Comparison of ENCODE assay signal across 19 cellular contexts in genomic region chr4:7049739-7050138, GRCh38. TPM values are rescaled to one million over a fixed set of nuclear protein-coding genes. Genes with fewer than 3 reads are reported as not detected.
A peak's percentile ranks its signal among the peaks of the same experiment; 100 is the strongest.
DNase-seq lines count a peak whose midpoint lies in the region; ATAC-seq, FAIRE-seq and TF ChIP-seq lines count a peak whose summit lies in the region.
"Had no signal": no experiment of that assay in that cellular context is flagged by ENCODE, and none has a peak within 500 bp of the region (broad histone marks: within the 10 kb centered on the region; RNA-seq: fewer than 3 reads in every experiment).

No MANE protein-coding gene starts in this region.

- peak; percentile 3 to 39 (median 36) for ATAC-seq in right lobe of liver
- no peak for ATAC-seq in GM21737 (IDR thresholded peaks at IDR 0.05; ENCODE audit: unreplicated experiment)
- ATAC-seq: GM12878 had no signal

- H3K4me3 Mint-ChIP-seq in astrocyte (ENCODE audit: unreplicated experiment) = peak overlapping the region; percentile 45

- peaks cover 25% of the 10 kb centered on the region for H3K4me1 Mint-ChIP-seq in astrocyte (ENCODE audit: low read depth, unreplicated experiment)

- H4K20me1 ChIP-seq in BLaER1 treated with 17β-estradiol and CSF1 and Interleukin-3, amounts not matched to agents 10 nM and 100 nM = peaks cover 98 to 100% (median 100%) of the 10 kb centered on the region in 11 experiments
- H4K20me1 ChIP-seq in astrocyte (ENCODE audit: insufficient read depth, low read length) = peaks cover 93% of the 10 kb centered on the region

- H3K36me3 ChIP-seq in BLaER1 treated with 17β-estradiol and CSF1 and Interleukin-3, amounts not matched to agents 10 nM and 100 nM = peaks cover 12 to 47% (median 33%) of the 10 kb centered on the region in 11 experiments
- H3K36me3 ChIP-seq in astrocyte (ENCODE audit: insufficient read depth, low read length) = no peaks in the 10 kb centered on the region
- H3K36me3 ChIP-seq in right lobe of liver = peaks cover 2 to 6% (median 4%) of the 10 kb centered on the region in 4 donors
- no peaks in the 10 kb centered on the region for H3K36me3 ChIP-seq in uterus

- peaks cover 63 to 100% (median 96%) of the 10 kb centered on the region in 10 experiments for H3K4me1 ChIP-seq in BLaER1 treated with 17β-estradiol and CSF1 and Interleukin-3, amounts not matched to agents 10 nM and 100 nM
- peaks cover 5% of the 10 kb centered on the region for H3K4me1 ChIP-seq in astrocyte (ENCODE audit: insufficient read depth, low read length)
- H3K4me1 ChIP-seq in right lobe of liver = peaks cover 0 to 41% (median 18%) of the 10 kb centered on the region in 4 donors
- H3K4me1 ChIP-seq in uterus = peaks cover 4 to 24% of the 10 kb centered on the region in 2 donors
- H3K4me1 ChIP-seq: SJCRH30 had no signal

- no peak for TF ChIP-seq CTCF in astrocyte (IDR thresholded peaks at IDR 0.05; ENCODE audit: insufficient read depth, low read depth, low read length)
- no peak for TF ChIP-seq CTCF in right lobe of liver (IDR thresholded peaks at IDR 0.05)
- no peak for TF ChIP-seq CTCF in uterus (IDR thresholded peaks at IDR 0.05)

- peak overlapping the region in 9 of 11 experiments; percentile 23 to 91 (median 35); a peak in 17 of 22 replicates for H3K4me2 ChIP-seq in BLaER1 treated with 17β-estradiol and CSF1 and Interleukin-3, amounts not matched to agents 10 nM and 100 nM
- H3K4me2 ChIP-seq in astrocyte (ENCODE audit: low read length) = no peak overlapping the region

- no peaks in the 10 kb centered on the region for H3K27me3 Mint-ChIP-seq in astrocyte (ENCODE audit: low read depth, unreplicated experiment)

- 73% methylated on average over 3 of the region's 11 CpGs for WGBS in right lobe of liver (ENCODE audit: insufficient coverage, low coverage, low lambda C conversion rate, missing lambda C conversion rate)

- H3K36me3 Mint-ChIP-seq in astrocyte (ENCODE audit: low read depth, unreplicated experiment) = peaks cover 16% of the 10 kb centered on the region

- peaks cover 92% of the 10 kb centered on the region for H3K79me2 ChIP-seq in astrocyte (ENCODE audit: insufficient read depth, low read length)

- DNase-seq in ELF-1 (ENCODE audit: low read depth, low spot score) (peak; percentile 18), astrocyte (ENCODE audit: low read depth) (no peak), right lobe of liver (no peak), head of caudate nucleus (no peak), uterus (no peak)
- DNase-seq: BE2C, DMS79 treated with DMSO at 0.1 percent for 48 hours, GDM1, GOT3, NCI-H1436, NCI-H2029 treated with DMSO at 0.1 percent for 48 hours, NCI-H2171 treated with DMSO at 0.1 percent for 48 hours, NCI-H748 treated with DMSO at 0.1 percent for 48 hours, OCI-M1, SJCRH30 had no signal

- intact Hi-C loops in right lobe of liver (cut with DNase I) (no loop called here), head of caudate nucleus (cut with DNase I) (loop anchor here (10.0 kb wide), 1 partner anchor 265 kb away; the partner anchor contains the start of gene KIAA0232), uterus (cut with DNase I; ENCODE audit: low total_unique reads) (no loop called here)

- no peak for TF ChIP-seq POLR2A in right lobe of liver (IDR thresholded peaks at IDR 0.05)
- TF ChIP-seq POLR2A in uterus (IDR thresholded peaks at IDR 0.05) = no peak

- H3K9ac ChIP-seq in BLaER1 treated with 17β-estradiol and CSF1 and Interleukin-3, amounts not matched to agents 10 nM and 100 nM = peak overlapping the region in 2 of 11 experiments; percentile 7 to 8; a peak in 2 of 22 replicates
- H3K9ac ChIP-seq in astrocyte (ENCODE audit: low read length) = no peak overlapping the region

- no peak overlapping the region; a peak in 1 of 20 replicates for H3K4me3 ChIP-seq in BLaER1 treated with 17β-estradiol and CSF1 and Interleukin-3, amounts not matched to agents 10 nM and 100 nM
- H3K4me3 ChIP-seq in astrocyte (ENCODE audit: insufficient read depth, low read depth, low read length) (no peak overlapping the region), right lobe of liver (no peak overlapping the region), uterus (no peak overlapping the region)
- H3K4me3 ChIP-seq: GM12878, K562, SJCRH30 had no signal

- peaks cover 0 to 3% (median 0%) of the 10 kb centered on the region in 11 experiments; a peak in 2 of 22 replicates for H3K27me3 ChIP-seq in BLaER1 treated with 17β-estradiol and CSF1 and Interleukin-3, amounts not matched to agents 10 nM and 100 nM
- H3K27me3 ChIP-seq in astrocyte (ENCODE audit: insufficient read depth, low read length) (no peaks in the 10 kb centered on the region), right lobe of liver (no peaks in the 10 kb centered on the region), uterus (no peaks in the 10 kb centered on the region)
- H3K27me3 ChIP-seq: BE2C, SJCRH30 had no signal

- H3K27ac ChIP-seq in BLaER1 treated with 17β-estradiol and CSF1 and Interleukin-3, amounts not matched to agents 10 nM and 100 nM = no peak overlapping the region
- H3K27ac ChIP-seq in astrocyte (ENCODE audit: low read depth, low read length) (no peak overlapping the region), right lobe of liver (no peak overlapping the region), uterus (no peak overlapping the region)
- H3K27ac ChIP-seq: SJCRH30 had no signal

- no peak for FAIRE-seq in astrocyte (lab: Jason Lieb, UNC)
- FAIRE-seq: GM12878, K562 had no signal

- no peak overlapping the region for H2AFZ ChIP-seq in astrocyte (ENCODE audit: low read depth, low read length)

- H3K9me3 Mint-ChIP-seq in astrocyte (ENCODE audit: unreplicated experiment) = no peaks in the 10 kb centered on the region

- no peaks in the 10 kb centered on the region for H3K9me3 ChIP-seq in BLaER1 treated with 17β-estradiol and CSF1 and Interleukin-3, amounts not matched to agents 10 nM and 100 nM (replicated peaks in 1 of 11)
- no peaks in the 10 kb centered on the region for H3K9me3 ChIP-seq in astrocyte (ENCODE audit: insufficient read depth, low read depth, low read length)
- no peaks in the 10 kb centered on the region for H3K9me3 ChIP-seq in right lobe of liver
- no peaks in the 10 kb centered on the region for H3K9me3 ChIP-seq in uterus
- H3K9me3 ChIP-seq: BE2C, SJCRH30 had no signal

- no peak overlapping the region for H3K27ac Mint-ChIP-seq in astrocyte (ENCODE audit: unreplicated experiment)

RNA-seq across cellular contexts. Expression of gene TADA2B, which starts 6.6 kb away (rescaled TPM):
- total RNA-seq in astrocyte = 18.0 and 19.8 TPM in 2 replicates
- total RNA-seq in right lobe of liver = 10 to 100 TPM; 12.1 to 16.3 (median 14.0) TPM
- 10 to 100 TPM; 14.1 to 24.0 (median 21.1) TPM for total RNA-seq in uterus

RNA-seq across cellular contexts. Expression of gene GRPEL1, which starts 18.1 kb away (rescaled TPM):
- 48.3 and 55.8 TPM in 2 replicates for total RNA-seq in astrocyte
- 10 to 100 TPM; 30.0 to 49.2 (median 45.3) TPM for total RNA-seq in right lobe of liver
- 10 to 100 TPM in 3 of 4 donors, 1 to 10 TPM in 1; 7.4 to 55.0 (median 21.4) TPM for total RNA-seq in uterus
